In genomic region chr5:179317411-179318192, GRCh38 we compare ENCODE assay signal across 1 cellular context.
TF ChIP-seq lines count a peak whose summit lies in the region.

No MANE protein-coding gene starts in this region.

TF ChIP-seq in H1, 55 proteins besides CTCF, POLR2A, EP300 and RAD21:
- TF ChIP-seq KDM4A (IDR thresholded peaks at IDR 0.05; ENCODE audit: low read depth, low read length, severe bottlenecking) = no peak
- no peak for TF ChIP-seq TAF7 (optimal IDR thresholded peaks at IDR 0.05; ENCODE audit: borderline replicate concordance, low read depth, low read length)
